Comparison of ENCODE assay signal across 9 cellular contexts in genomic region chr21:25638634-25639166, GRCh38. TPM values are rescaled to one million over a fixed set of nuclear protein-coding genes. Genes with fewer than 3 reads are reported as not detected.
DNase-seq lines count a peak whose midpoint lies in the region; TF ChIP-seq lines count a peak whose summit lies in the region.
"Had no signal": no experiment of that assay in that cellular context is flagged by ENCODE, and none has a peak within 500 bp of the region (broad histone marks: within the 10 kb centered on the region; RNA-seq: fewer than 3 reads in every experiment).

No MANE protein-coding gene starts in this region.

- no peaks in the 10 kb centered on the region for H3K36me3 ChIP-seq in OCI-LY1 (ENCODE audit: insufficient read depth, low read length)
- peaks cover 11% of the 10 kb centered on the region for H3K36me3 ChIP-seq in neuron (ENCODE audit: insufficient read depth, low read length)
- H3K36me3 ChIP-seq: neutrophil had no signal

- no peaks in the 10 kb centered on the region for H3K79me2 ChIP-seq in OCI-LY1 (ENCODE audit: insufficient read depth, low read length)

- H3K9me2 ChIP-seq in OCI-LY1 (ENCODE audit: low read depth, low read length): no peaks in the 10 kb centered on the region

- DNase-seq in AG09309 (ENCODE audit: low read depth): no peak
- peak; percentile 29 for DNase-seq in GM20000 (ENCODE audit: low spot score)
- no peak for DNase-seq in epithelial cell of esophagus (ENCODE audit: low read depth)
- no peak for DNase-seq in AML-193 (lab: John Stamatoyannopoulos, UW)
- DNase-seq in SW 1271 (lab: John Stamatoyannopoulos, UW): no peak
- no peak for DNase-seq in A172 (ENCODE audit: low spot score)

- H2AFZ ChIP-seq in OCI-LY1 (ENCODE audit: low read length) (no peak overlapping the region), neuron (ENCODE audit: low read depth, low read length) (peak overlapping the region; percentile 48)

- no peak overlapping the region for H3K9ac ChIP-seq in OCI-LY1 (ENCODE audit: low read length)

- no peaks in the 10 kb centered on the region for H3K9me3 ChIP-seq in OCI-LY1 (ENCODE audit: low read length)
- no peaks in the 10 kb centered on the region for H3K9me3 ChIP-seq in neuron (ENCODE audit: low read length)
- H3K9me3 ChIP-seq: neutrophil had no signal

- peak overlapping the region; percentile 88 for H3K4me2 ChIP-seq in OCI-LY1 (ENCODE audit: low read length)

- no peaks in the 10 kb centered on the region for H3F3A ChIP-seq in OCI-LY1 (ENCODE audit: insufficient read depth, low read length)

- peak overlapping the region; percentile 46 for H3K4me3 ChIP-seq in AG09309 (ENCODE audit: control insufficient read depth, low read depth, low read length)
- H3K4me3 ChIP-seq in OCI-LY1 (ENCODE audit: low read depth, low read length, poor library complexity, severe bottlenecking): peak overlapping the region; percentile 60
- peak overlapping the region; percentile 27 for H3K4me3 ChIP-seq in epithelial cell of esophagus (ENCODE audit: low read length)
- H3K4me3 ChIP-seq in neuron (ENCODE audit: low read length): peak overlapping the region; percentile 92

- no peak overlapping the region for H3K27ac ChIP-seq in OCI-LY1 (ENCODE audit: low read depth, low read length, poor library complexity, severe bottlenecking)
- H3K27ac ChIP-seq: neutrophil had no signal

- H3K4me1 ChIP-seq in OCI-LY1 (ENCODE audit: insufficient read depth, low read length, severe bottlenecking) (peaks cover 18% of the 10 kb centered on the region), neuron (ENCODE audit: insufficient read depth, low read length) (peaks cover 28% of the 10 kb centered on the region)

- TF ChIP-seq CTCF in AG09309 (IDR thresholded peaks at IDR 0.05; ENCODE audit: control insufficient read depth, insufficient read depth, low read depth, low read length, missing control alignments) (no peak), GM20000 (IDR thresholded peaks at IDR 0.05; ENCODE audit: extremely low read depth, missing control alignments) (no peak), OCI-LY1 (IDR thresholded peaks at IDR 0.05; ENCODE audit: low read length) (no peak), epithelial cell of esophagus (IDR thresholded peaks at IDR 0.05; ENCODE audit: insufficient read depth, low read depth, low read length, missing control alignments) (no peak)

- no peaks in the 10 kb centered on the region; the same call in 1 of the 2 replicates for H3K27me3 ChIP-seq in OCI-LY1 (ENCODE audit: insufficient read depth, low read length)
- H3K27me3 ChIP-seq in neuron (ENCODE audit: insufficient read depth, low read length): no peaks in the 10 kb centered on the region

- no peaks in the 10 kb centered on the region for H4K20me1 ChIP-seq in OCI-LY1 (ENCODE audit: insufficient read depth, low read length)

RNA-seq across cellular contexts. Expression of gene JAM2, which starts 0.4 kb away (rescaled TPM):
- total RNA-seq in A172 (2014; rRNA removed; shearing (Covaris generic)): 3.7 and 4.2 TPM in 2 replicates

RNA-seq across cellular contexts. Expression of gene MRPL39, which starts 31.4 kb away (rescaled TPM):
- 77.0 and 91.8 TPM in 2 replicates for total RNA-seq in A172 (2014; rRNA removed; shearing (Covaris generic))

Comparison
In these comparisons a context has a peak if more than half of its experiments do, and no peak if none do; other contexts are left out.
1. H3K4me3 ChIP-seq: peak in every context shown above with its lines; median percentile 92 in neuron; 60 in OCI-LY1; 46 in AG09309; 27 in epithelial cell of esophagus.